In genomic region chr7:129213828-129214227, GRCh38 we compare ENCODE assay signal across 9 cellular contexts. TPM values are rescaled to one million over a fixed set of nuclear protein-coding genes. Genes with fewer than 3 reads are reported as not detected.
DNase-seq lines count a peak whose midpoint lies in the region; ATAC-seq, FAIRE-seq and TF ChIP-seq lines count a peak whose summit lies in the region.
"Had no signal": no experiment of that assay in that cellular context is flagged by ENCODE, and none has a peak within 500 bp of the region (broad histone marks: within the 10 kb centered on the region; RNA-seq: fewer than 3 reads in every experiment).

No MANE protein-coding gene starts in this region.

- no peak for FAIRE-seq in keratinocyte (lab: Jason Lieb, UNC)

- RAD21 ChIA-PET in HCT116 (lab: Charles Lee; ENCODE audit: low non-redundant PET in 1 of 2, low total read pairs in 2 of 2, uncharacterized antibody in 2 of 2, unreplicated experiment in 2 of 2), result interaction anchor here in 1 of 2 experiments (0.9 kb wide), 1 partner anchor 50 kb away, joined by 3 read pairs; no protein-coding TSS in a partner anchor

- H3K9me3 ChIP-seq in HCT116 (ENCODE audit: control insufficient read depth in 1 of 2, insufficient read depth in 1 of 2, low read depth in 1 of 2, low read length in 2 of 2) (no peaks in the 10 kb centered on the region), keratinocyte (ENCODE audit: control insufficient read depth, low read depth, low read length) (no peaks in the 10 kb centered on the region), vagina (no peaks in the 10 kb centered on the region)
- no peaks in the 10 kb centered on the region for H3K9me3 ChIP-seq in CD4-positive, alpha-beta memory T cell (ENCODE audit: control insufficient read depth in 1 of 2, low read length in 2 of 2)

- TF ChIP-seq RAD21 in HCT116 (IDR thresholded peaks at IDR 0.05; ENCODE audit: low read depth), result peak; percentile 66

- H3K4me2 ChIP-seq in HCT116 (ENCODE audit: low read length) (no peak overlapping the region), keratinocyte (ENCODE audit: control insufficient read depth, extremely low read depth, insufficient read depth, low read depth, low read length) (no peak overlapping the region)

- peaks cover 0 to 3% (median 0%) of the 10 kb centered on the region in 8 donors for H3K9me3 Mint-ChIP-seq in CD4-positive, alpha-beta memory T cell

- H3K27me3 ChIP-seq in HCT116 (ENCODE audit: insufficient read depth, low read length) (no peaks in the 10 kb centered on the region), keratinocyte (ENCODE audit: control insufficient read depth, extremely low read depth, insufficient read depth, low read length) (no peaks in the 10 kb centered on the region), vagina (no peaks in the 10 kb centered on the region)
- no peaks in the 10 kb centered on the region for H3K27me3 ChIP-seq in CD4-positive, alpha-beta memory T cell (ENCODE audit: insufficient read depth, low read length)

- no peak overlapping the region for H3K27ac Mint-ChIP-seq in CD4-positive, alpha-beta memory T cell

- H3K9me2 ChIP-seq in HCT116 (ENCODE audit: insufficient read depth), result no peaks in the 10 kb centered on the region

- dilution Hi-C loops in keratinocyte (cut with MboI; ENCODE audit: extremely low pct_ligation_motif_present, low sequenced_read_pairs), result no loop called here

- no peaks in the 10 kb centered on the region for H3K9me1 ChIP-seq in keratinocyte (ENCODE audit: control insufficient read depth, extremely low read depth, insufficient read depth, low read length)

- H4K20me1 ChIP-seq in HCT116 (ENCODE audit: insufficient read depth) (no peaks in the 10 kb centered on the region), keratinocyte (ENCODE audit: control insufficient read depth, extremely low read depth, insufficient read depth, low read length) (no peaks in the 10 kb centered on the region)

- H3K27me3 Mint-ChIP-seq in CD4-positive, alpha-beta memory T cell, result peaks cover 4 to 8% of the 10 kb centered on the region in 2 donors

- BruUV-seq in HCT116 (replicated peaks; lab: Mats Ljungman, UMichigan), result no TSS peak

- H2AFZ ChIP-seq in HCT116 (ENCODE audit: low read depth, low read length, poor library complexity, severe bottlenecking), result no peak overlapping the region
- H2AFZ ChIP-seq in keratinocyte (ENCODE audit: control insufficient read depth, low read length), result no peak overlapping the region

- DNase-seq in DMS 273 treated with DMSO at 0.1 percent for 48 hours (lab: John Stamatoyannopoulos, UW) (peak; percentile 11), HCT116 (ENCODE audit: low read depth, low spot score) (no peak), RWPE1 (ENCODE audit: low spot score) (no peak), keratinocyte (ENCODE audit: low read depth, low spot score) (no peak), activated gamma-delta T cell (lab: John Stamatoyannopoulos, UW) (no peak), vagina (ENCODE audit: extremely low spot score in 2 of 2) (no peak)
- DNase-seq in CD4-positive, alpha-beta memory T cell, result no peak
- DNase-seq: effector CD4-positive, alpha-beta T cell had no signal

- H3K4me3 ChIP-seq in HCT116 (replicated peaks in 1 of 2; ENCODE audit: low read depth in 1 of 2, low read length in 2 of 2) (no peak overlapping the region), keratinocyte (ENCODE audit: control insufficient read depth in 2 of 3, extremely low read depth in 1 of 3, insufficient read depth in 2 of 3, low read depth in 1 of 3, low read length in 3 of 3) (no peak overlapping the region), vagina (no peak overlapping the region)
- no peak overlapping the region for H3K4me3 ChIP-seq in CD4-positive, alpha-beta memory T cell (ENCODE audit: low read length in 2 of 2)

- TF ChIP-seq CTCF in HCT116 (IDR thresholded peaks at IDR 0.05 in 2 of 3, conservative IDR thresholded peaks at IDR 0.05 in 1 of 3; ENCODE audit: borderline replicate concordance in 1 of 3, insufficient read depth in 1 of 3, low read depth in 2 of 3, low read length in 2 of 3), result peak in 2 of 3 experiments; percentile 22 to 28; a peak in 3 of 6 replicates
- peak; percentile 16; the same call in 1 of the 2 replicates for TF ChIP-seq CTCF in RWPE1 (conservative IDR thresholded peaks at IDR 0.05; ENCODE audit: low read depth)
- peak; percentile 21 to 74 (median 28) for TF ChIP-seq CTCF in keratinocyte (optimal IDR thresholded peaks at IDR 0.05 in 1 of 3, IDR thresholded peaks at IDR 0.05 in 1 of 3, conservative IDR thresholded peaks at IDR 0.05 in 1 of 3; ENCODE audit: extremely low read depth in 1 of 3, insufficient read depth in 2 of 3, low read length in 3 of 3)
- no peak for TF ChIP-seq CTCF in vagina (IDR thresholded peaks at IDR 0.05)

- H3K9ac ChIP-seq in HCT116 (ENCODE audit: low read length) (no peak overlapping the region), keratinocyte (ENCODE audit: control insufficient read depth, extremely low read depth, insufficient read depth, low read length) (no peak overlapping the region)

- no peak overlapping the region for H3K4me3 Mint-ChIP-seq in CD4-positive, alpha-beta memory T cell

- POLR2A ChIA-PET in HCT116 (lab: Charles Lee) (no interaction called here), RWPE1 (lab: Yijun Ruan, JAX; ENCODE audit: low non-redundant PET) (interaction anchor here (0.5 kb wide), 1 partner anchor 61 kb away, joined by 5 read pairs; no protein-coding TSS in a partner anchor)
- POLR2A ChIA-PET in CD4-positive, alpha-beta memory T cell (lab: Charles Lee; ENCODE audit: partially characterized antibody), result no interaction called here

- intact Hi-C loops in HCT116 (cut with micrococcal nuclease) (loop anchor here (10.0 kb wide), 1 partner anchor 131 kb away; no protein-coding TSS in a partner anchor), vagina (cut with DNase I) (loop anchor here (5.0 kb wide), 2 partner anchors 52 to 722 kb away; no protein-coding TSS in a partner anchor)
- intact Hi-C loops in CD4-positive, alpha-beta memory T cell (cut with micrococcal nuclease), result no loop called here

- H3K4me1 ChIP-seq in HCT116 (ENCODE audit: control insufficient read depth in 1 of 2, insufficient read depth in 2 of 2, low read length in 2 of 2) (no peaks in the 10 kb centered on the region; a peak in 1 of 4 replicates), keratinocyte (ENCODE audit: control insufficient read depth, extremely low read depth, insufficient read depth, low read length) (no peaks in the 10 kb centered on the region), vagina (no peaks in the 10 kb centered on the region)
- H3K4me1 ChIP-seq in CD4-positive, alpha-beta memory T cell (ENCODE audit: insufficient read depth, low read length), result peaks cover 5% of the 10 kb centered on the region

- TF ChIP-seq POLR2A in HCT116 (IDR thresholded peaks at IDR 0.05; ENCODE audit: borderline replicate concordance, extremely low read depth, insufficient read depth, insufficient read length), result no peak
- TF ChIP-seq POLR2A in vagina (IDR thresholded peaks at IDR 0.05), result no peak

- peak; percentile 49 for ATAC-seq in HCT116
- ATAC-seq in GM18511 (IDR thresholded peaks at IDR 0.05; ENCODE audit: unreplicated experiment), result no peak

- H3K36me3 ChIP-seq in HCT116 (ENCODE audit: control insufficient read depth in 1 of 2, insufficient read depth in 2 of 2, low read length in 2 of 2) (no peaks in the 10 kb centered on the region), keratinocyte (ENCODE audit: control insufficient read depth in 2 of 2, extremely low read depth in 1 of 2, insufficient read depth in 2 of 2, low read length in 2 of 2) (peaks cover 0 to 3% of the 10 kb centered on the region in 2 experiments), vagina (peaks cover 0 to 19% of the 10 kb centered on the region in 2 donors)
- H3K36me3 ChIP-seq in CD4-positive, alpha-beta memory T cell (ENCODE audit: insufficient read depth, low read length), result no peaks in the 10 kb centered on the region

- H3K27ac ChIP-seq in HCT116 (ENCODE audit: low read depth, low read length), result no peak overlapping the region
- H3K27ac ChIP-seq in RWPE1, result no peak overlapping the region
- no peak overlapping the region for H3K27ac ChIP-seq in keratinocyte (ENCODE audit: control insufficient read depth, insufficient read depth, low read length)
- H3K27ac ChIP-seq in CD4-positive, alpha-beta memory T cell (ENCODE audit: low read depth, low read length), result no peak overlapping the region
- no peak overlapping the region for H3K27ac ChIP-seq in vagina

- H3K36me3 Mint-ChIP-seq in CD4-positive, alpha-beta memory T cell, result no peaks in the 10 kb centered on the region

- H3K4me1 Mint-ChIP-seq in CD4-positive, alpha-beta memory T cell, result peaks cover 0 to 2% (median 0%) of the 10 kb centered on the region in 4 donors

- no peaks in the 10 kb centered on the region for H3K79me2 ChIP-seq in HCT116 (ENCODE audit: insufficient read depth, low read length)
- no peaks in the 10 kb centered on the region for H3K79me2 ChIP-seq in keratinocyte (ENCODE audit: control insufficient read depth, insufficient read depth, low read length)

- CTCF ChIA-PET in HCT116 (lab: Charles Lee), result interaction anchor here (0.7 to 1.8 kb wide), 9 partner anchors 50 to 787 kb away, joined by 3 to 23 read pairs (median 3); no protein-coding TSS in a partner anchor
- CTCF ChIA-PET in RWPE1 (lab: Yijun Ruan, JAX), result interaction anchor here (0.6 to 1.5 kb wide), 3 partner anchors 45 to 418 kb away, joined by 3 to 6 read pairs (median 3); no protein-coding TSS in a partner anchor
- CTCF ChIA-PET in CD4-positive, alpha-beta memory T cell (lab: Charles Lee; ENCODE audit: partially characterized antibody), result interaction anchor here (1.1 to 1.5 kb wide), 3 partner anchors 50 to 59 kb away, joined by 3 to 5 read pairs (median 3); no protein-coding TSS in a partner anchor

RNA-seq across cellular contexts. Expression of gene AHCYL2, which starts 11.0 kb away (rescaled TPM):
- total RNA-seq in HCT116 (2021; ENCODE audit: unreplicated experiment) (17.0 TPM), vagina (19.6 TPM)
- polyA plus RNA-seq in HCT116 (2012), result 9.0 and 9.2 TPM in 2 replicates
- polyA plus RNA-seq in keratinocyte, result 21.9 to 39.5 TPM (median 32.8 TPM) in 3 replicates
- 21.9 TPM for polyA plus RNA-seq in keratinocyte (2011; ENCODE audit: low read depth)
- polyA plus RNA-seq in keratinocyte (2011; cell fraction: cytosol; rRNA removed), result 25.6 and 36.9 TPM in 2 replicates
- polyA plus RNA-seq in keratinocyte (2011; cell fraction: nucleus; rRNA removed), result 45.9 and 48.0 TPM in 2 replicates
- 9.4 and 13.8 TPM in 2 replicates for polyA plus RNA-seq in keratinocyte (2012; ENCODE audit: low replicate concordance)
- polyA minus RNA-seq in keratinocyte, result 38.2 to 49.5 TPM (median 47.0 TPM) in 3 replicates
- 24.7 TPM for polyA minus RNA-seq in keratinocyte (2011; cell fraction: cytosol; rRNA and poly(A)+ RNA removed)
- polyA minus RNA-seq in keratinocyte (2011; cell fraction: nucleus; rRNA and poly(A)+ RNA removed), result 25.0 and 50.1 TPM in 2 replicates
- total RNA-seq in CD4-positive, alpha-beta memory T cell, result 10 to 100 TPM; 15.4 to 16.5 TPM
- polyA plus RNA-seq in CD4-positive, alpha-beta memory T cell, result 1 to 10 TPM; 8.6 to 8.8 TPM

RNA-seq across cellular contexts. Expression of gene SMO, which starts 25.4 kb away (rescaled TPM):
- total RNA-seq in HCT116 (2021; ENCODE audit: unreplicated experiment), result 12.8 TPM
- polyA plus RNA-seq in HCT116 (2012), result 11.3 and 11.4 TPM in 2 replicates
- 3.9 to 6.2 TPM (median 6.2 TPM) in 3 replicates for polyA plus RNA-seq in keratinocyte
- 0.72 TPM for polyA plus RNA-seq in keratinocyte (2011; ENCODE audit: low read depth)
- 2.3 and 3.1 TPM in 2 replicates for polyA plus RNA-seq in keratinocyte (2011; cell fraction: cytosol; rRNA removed)
- 6.8 and 7.7 TPM in 2 replicates for polyA plus RNA-seq in keratinocyte (2011; cell fraction: nucleus; rRNA removed)
- 1.5 and 6.2 TPM in 2 replicates for polyA plus RNA-seq in keratinocyte (2012; ENCODE audit: low replicate concordance)
- polyA minus RNA-seq in keratinocyte, result 13.0 to 23.0 TPM (median 15.6 TPM) in 3 replicates
- polyA minus RNA-seq in keratinocyte (2011; cell fraction: cytosol; rRNA and poly(A)+ RNA removed), result 10.7 TPM
- polyA minus RNA-seq in keratinocyte (2011; cell fraction: nucleus; rRNA and poly(A)+ RNA removed), result 5.2 and 9.8 TPM in 2 replicates
- total RNA-seq in CD4-positive, alpha-beta memory T cell, result not detected
- polyA plus RNA-seq in CD4-positive, alpha-beta memory T cell, result not detected
- 22.1 TPM for total RNA-seq in vagina

Comparison
In these comparisons a context has a peak if more than half of its experiments do, and no peak if none do; other contexts are left out.
1. CTCF ChIP-seq: peak in HCT116 (2 of 3), RWPE1 (single experiment) and keratinocyte (3 of 3); none in vagina (0 of 3).
2. RNA of gene SMO, which starts 25.4 kb away (total RNA-seq): 22.1 TPM in vagina (single experiment) and 12.8 TPM in HCT116 (single experiment); not detected in CD4-positive, alpha-beta memory T cell; every median in the first group is over 10 times any median in the second.